ENCODE assay signal across 8 cellular contexts in genomic region chr1:26417111-26417510, GRCh38. TPM values are rescaled to one million over a fixed set of nuclear protein-coding genes. Genes with fewer than 3 reads are reported as not detected.
DNase-seq lines count a peak whose midpoint lies in the region; ATAC-seq and TF ChIP-seq lines count a peak whose summit lies in the region.

No MANE protein-coding gene starts in this region.

- TF ChIP-seq CTCF in WERI-Rb-1 (IDR thresholded peaks at IDR 0.05; ENCODE audit: low read depth, low read length) (peak; percentile 98), brain microvascular endothelial cell (IDR thresholded peaks at IDR 0.05; ENCODE audit: low read depth, low read length, missing control alignments) (peak; percentile 94)

- DNase-seq in AG20443 (ENCODE audit: low spot score) (peak; percentile 86), H4 (ENCODE audit: low spot score) (peak; percentile 50), NCI-H2196 treated with DMSO at 0.1 percent for 48 hours (lab: John Stamatoyannopoulos, UW; ENCODE audit: unreplicated experiment) (peak; percentile 56), WERI-Rb-1 (peak; percentile 96), brain microvascular endothelial cell (peak; percentile 63), iPS-NIHi7 (ENCODE audit: extremely low spot score) (peak; percentile 72)
- peak; percentile 66 to 68 for DNase-seq in stimulated activated CD4-positive, alpha-beta T cell treated with anti-CD3 and anti-CD28 coated beads, Interleukin-15, amount 100 ng/mL, for 1 hour (ENCODE audit: low read depth in 1 of 2, low spot score in 1 of 2)

- in situ Hi-C loops in brain microvascular endothelial cell (cut with HindIII; ENCODE audit: low pct_ligation_motif_present, low sequenced_read_pairs), result no loop called here

- ATAC-seq in GM18907 (IDR thresholded peaks at IDR 0.05; ENCODE audit: unreplicated experiment), result no peak

- H3K27me3 ChIP-seq in WERI-Rb-1 (ENCODE audit: insufficient read depth, low read depth, severe bottlenecking), result no peaks in the 10 kb centered on the region
- peaks cover 19% of the 10 kb centered on the region for H3K27me3 ChIP-seq in brain microvascular endothelial cell (replicated peaks)

- H3K27ac ChIP-seq in WERI-Rb-1 (peak overlapping the region; percentile 49), brain microvascular endothelial cell (no peak overlapping the region)

- no peak overlapping the region for H3K4me3 ChIP-seq in WERI-Rb-1 (ENCODE audit: low read depth, low read length)
- no peak overlapping the region for H3K4me3 ChIP-seq in brain microvascular endothelial cell (ENCODE audit: low read depth, low read length)

- H3K9me3 ChIP-seq in WERI-Rb-1 (ENCODE audit: severe bottlenecking), result no peaks in the 10 kb centered on the region

- no peaks in the 10 kb centered on the region for H3K36me3 ChIP-seq in WERI-Rb-1
- H3K36me3 ChIP-seq in brain microvascular endothelial cell (replicated peaks), result no peaks in the 10 kb centered on the region

RNA-seq across cellular contexts. Expression of gene LIN28A, which starts 6.5 kb away (rescaled TPM):
- not detected in 2 replicates for total RNA-seq in H4 (2014; rRNA removed; shearing (Covaris generic))

RNA-seq across cellular contexts. Expression of gene DHDDS, which starts 15.0 kb away (rescaled TPM):
- total RNA-seq in H4 (2014; rRNA removed; shearing (Covaris generic)), result 24.6 and 39.4 TPM in 2 replicates

RNA-seq across cellular contexts. Expression of gene ZNF683, which starts 44.6 kb away (rescaled TPM):
- not detected in 2 replicates for total RNA-seq in H4 (2014; rRNA removed; shearing (Covaris generic))

RNA-seq across cellular contexts. Expression of gene HMGN2, which starts 55.1 kb away (rescaled TPM):
- 955 and 1,224 TPM in 2 replicates for total RNA-seq in H4 (2014; rRNA removed; shearing (Covaris generic))
